In genomic region chr19:37007587-37008220, GRCh38 we compare ENCODE assay signal across 9 cellular contexts.
DNase-seq lines count a peak whose midpoint lies in the region; ATAC-seq lines count a peak whose summit lies in the region.
"Had no signal": no experiment of that assay in that cellular context is flagged by ENCODE, and none has a peak within 500 bp of the region (broad histone marks: within the 10 kb centered on the region; RNA-seq: fewer than 3 reads in every experiment).

No MANE protein-coding gene starts in this region.

- ATAC-seq in GM18861 (IDR thresholded peaks at IDR 0.05; ENCODE audit: unreplicated experiment): no peak

- H3K27me3 ChIP-seq in skeletal muscle tissue (ENCODE audit: control insufficient read depth in 3 of 3, insufficient read depth in 3 of 3, low read length in 3 of 3): no peaks in the 10 kb centered on the region

- H3K4me3 ChIP-seq in skeletal muscle tissue (ENCODE audit: low read length in 3 of 3): peak overlapping the region; percentile 59 to 72 (median 71)

- H3K9me3 ChIP-seq in skeletal muscle tissue (ENCODE audit: control insufficient read depth in 3 of 3, low read length in 3 of 3): peaks cover 0 to 20% (median 19%) of the 10 kb centered on the region in 3 donors

- no peaks in the 10 kb centered on the region for H3K4me1 ChIP-seq in skeletal muscle tissue (ENCODE audit: control insufficient read depth in 3 of 3, insufficient read depth in 3 of 3, low read length in 3 of 3)

- peaks cover 0 to 4% (median 2%) of the 10 kb centered on the region in 3 donors for H3K36me3 ChIP-seq in skeletal muscle tissue (ENCODE audit: control insufficient read depth in 3 of 3, insufficient read depth in 3 of 3, low read length in 3 of 3)

- DNase-seq in HPDE6-E6E7 (ENCODE audit: extremely low spot score) (peak; percentile 64), activated T-cell treated with anti-CD3 and anti-CD28 coated beads for 48 hours (ENCODE audit: low read depth) (peak; percentile 27), germinal center (ENCODE audit: low spot score) (peak; percentile 51), DMS79 (lab: John Stamatoyannopoulos, UW) (no peak), A172 (ENCODE audit: low spot score) (no peak), NCI-H526 treated with DMSO at 0.1 percent for 48 hours (lab: John Stamatoyannopoulos, UW) (no peak)

- H3K27ac ChIP-seq in skeletal muscle tissue (ENCODE audit: low read depth, low read length): no peak overlapping the region
- H3K27ac ChIP-seq: epithelial cell of prostate had no signal

- peak overlapping the region in 2 of 3 donors; percentile 40 to 57 for H3K9ac ChIP-seq in skeletal muscle tissue (ENCODE audit: low read depth in 1 of 3, low read length in 3 of 3)

Comparison
In these comparisons a context has a peak if more than half of its experiments do, and no peak if none do; other contexts are left out.
1. DNase-seq: peak in HPDE6-E6E7 (single experiment), activated T-cell treated with anti-CD3 and anti-CD28 coated beads for 48 hours (single experiment) and germinal center (single experiment); none in DMS79 (single experiment), A172 (single experiment) and NCI-H526 treated with DMSO at 0.1 percent for 48 hours (single experiment).